Comparison of ENCODE assay signal across 8 cellular contexts in the genomic region with DNA sequence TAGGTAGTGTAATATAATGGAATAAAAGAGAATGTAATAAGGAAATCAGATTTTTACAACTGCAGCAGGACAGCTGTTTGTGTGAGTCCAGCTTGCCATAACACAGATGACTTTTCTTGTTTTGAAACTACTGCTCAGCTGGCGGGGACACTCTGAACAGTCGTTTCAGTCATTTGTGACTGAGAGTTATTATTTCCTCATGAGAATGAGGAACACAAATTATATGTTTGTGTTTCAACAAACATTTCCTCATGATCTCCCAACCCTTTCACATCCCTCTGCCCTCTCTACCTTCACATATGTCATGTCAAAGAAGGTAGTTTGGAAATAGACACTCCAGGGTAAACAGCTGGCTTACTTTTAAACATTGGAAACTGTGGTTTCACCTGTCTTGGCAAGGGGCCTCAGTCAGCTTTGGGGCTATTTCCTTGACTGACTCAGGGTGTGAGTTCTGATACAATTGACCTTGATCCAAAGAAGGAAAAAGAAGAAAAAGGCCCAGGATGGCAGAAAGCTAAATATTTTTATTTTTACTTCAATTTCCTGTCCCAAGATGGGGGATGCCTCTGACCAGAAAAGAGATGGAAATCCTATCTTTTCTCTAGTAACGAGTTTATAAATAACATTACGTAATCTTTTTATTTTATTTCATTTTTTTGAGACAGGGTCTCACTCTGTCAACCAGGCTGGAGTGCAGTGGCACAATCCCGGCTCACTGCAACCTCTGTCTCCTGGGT. TPM values are rescaled to one million over a fixed set of nuclear protein-coding genes. Genes with fewer than 3 reads are reported as not detected.
DNase-seq lines count a peak whose midpoint lies in the region; ATAC-seq and TF ChIP-seq lines count a peak whose summit lies in the region.

No MANE protein-coding gene starts in this region.

- H3K27me3 Mint-ChIP-seq in T-helper 17 cell = no peaks in the 10 kb centered on the region
- H3K27me3 Mint-ChIP-seq in stimulated activated naive CD8-positive, alpha-beta T cell treated with anti-CD3 and anti-CD28 coated beads, Interleukin-15, amount 100 ng/mL, for 72 hours = no peaks in the 10 kb centered on the region

- peaks cover 56% of the 10 kb centered on the region for H3K4me1 Mint-ChIP-seq in T-helper 17 cell
- peaks cover 87% of the 10 kb centered on the region for H3K4me1 Mint-ChIP-seq in stimulated activated naive CD8-positive, alpha-beta T cell treated with anti-CD3 and anti-CD28 coated beads, Interleukin-15, amount 100 ng/mL, for 72 hours

- intact Hi-C loops in left cardiac atrium (cut with DNase I) = no loop called here

- H3K4me3 ChIP-seq in AG10803 (ENCODE audit: low read length) = peak overlapping the region; percentile 68

- no peaks in the 10 kb centered on the region for H3K9me3 ChIP-seq in T-helper 17 cell (ENCODE audit: control insufficient read depth, low read length, poor library complexity, severe bottlenecking)

- peaks cover 11% of the 10 kb centered on the region for H3K36me3 Mint-ChIP-seq in T-helper 17 cell (ENCODE audit: low read depth)

- H3K27ac Mint-ChIP-seq in T-helper 17 cell = peak overlapping the region; percentile 99
- peak overlapping the region; percentile 99 to 100 for H3K27ac Mint-ChIP-seq in stimulated activated naive CD8-positive, alpha-beta T cell treated with anti-CD3 and anti-CD28 coated beads, Interleukin-15, amount 100 ng/mL, for 72 hours

- ATAC-seq in GM19328 (IDR thresholded peaks at IDR 0.05; ENCODE audit: unreplicated experiment) (peak; percentile 55), HG03378 (IDR thresholded peaks at IDR 0.05; ENCODE audit: unreplicated experiment) (peak; percentile 48), T-helper 17 cell (peak; percentile 37), left cardiac atrium (peak; percentile 11 to 19)
- peak; percentile 53 for ATAC-seq in stimulated activated naive CD8-positive, alpha-beta T cell treated with anti-CD3 and anti-CD28 coated beads, Interleukin-15, amount 100 ng/mL, for 72 hours

- peak overlapping the region; percentile 96 for H3K4me3 Mint-ChIP-seq in T-helper 17 cell
- H3K4me3 Mint-ChIP-seq in stimulated activated naive CD8-positive, alpha-beta T cell treated with anti-CD3 and anti-CD28 coated beads, Interleukin-15, amount 100 ng/mL, for 72 hours = peak overlapping the region; percentile 97

- DNase-seq in AG10803 (ENCODE audit: low read depth) = no peak
- no peak for DNase-seq in T-helper 17 cell
- no peak for DNase-seq in left cardiac atrium
- DNase-seq in stimulated activated naive CD8-positive, alpha-beta T cell treated with anti-CD3 and anti-CD28 coated beads, Interleukin-15, amount 100 ng/mL, for 72 hours = no peak
- no peak for DNase-seq in Kasumi-1 (lab: John Stamatoyannopoulos, UW)
- DNase-seq in NCI-H1436 (lab: John Stamatoyannopoulos, UW) = no peak

- TF ChIP-seq CTCF in AG10803 (conservative IDR thresholded peaks at IDR 0.05; ENCODE audit: low read length) = no peak

- peaks cover 8 to 11% of the 10 kb centered on the region in 2 donors for H3K9me3 Mint-ChIP-seq in stimulated activated naive CD8-positive, alpha-beta T cell treated with anti-CD3 and anti-CD28 coated beads, Interleukin-15, amount 100 ng/mL, for 72 hours

RNA-seq across cellular contexts. Expression of a gene that starts 0.6 kb away (rescaled TPM):
- total RNA-seq in T-helper 17 cell = 10 to 100 TPM; 64.7 to 85.6 TPM
- total RNA-seq in left cardiac atrium = 1 to 10 TPM; 7.9 to 8.3 TPM

Comparison
In these comparisons a context has a peak if more than half of its experiments do, and no peak if none do; other contexts are left out.
1. RNA of a gene that starts 0.6 kb away (total RNA-seq): 64.7 to 85.6 TPM in T-helper 17 cell; 7.9 to 8.3 TPM in left cardiac atrium; every median in the first group is over 4 times any median in the second.
2. Peak in every context shown above with its lines, with median percentiles within 50 percentile points of each other: ATAC-seq.